9 cellular contexts compared by ENCODE assay signal in genomic region chr7:138478499-138478908, GRCh38. TPM values are rescaled to one million over a fixed set of nuclear protein-coding genes. Genes with fewer than 3 reads are reported as not detected.
DNase-seq lines count a peak whose midpoint lies in the region; ATAC-seq lines count a peak whose summit lies in the region.
"Had no signal": no experiment of that assay in that cellular context is flagged by ENCODE, and none has a peak within 500 bp of the region (broad histone marks: within the 10 kb centered on the region; RNA-seq: fewer than 3 reads in every experiment).

No MANE protein-coding gene starts in this region.

- no peak overlapping the region for H3K4me3 Mint-ChIP-seq in activated CD4-positive, alpha-beta T cell treated with anti-CD3 and anti-CD28 coated beads for 36 hours
- no peak overlapping the region for H3K4me3 Mint-ChIP-seq in activated CD4-positive, alpha-beta T cell treated with anti-CD3 and anti-CD28 coated beads, Interleukin-2, amount 10 ng/mL, durations not matched to agents 24 days and 14 days

- no peaks in the 10 kb centered on the region for H3K27me3 Mint-ChIP-seq in activated CD4-positive, alpha-beta T cell treated with anti-CD3 and anti-CD28 coated beads for 36 hours
- H3K27me3 Mint-ChIP-seq in activated CD4-positive, alpha-beta T cell treated with anti-CD3 and anti-CD28 coated beads, Interleukin-2, amount 10 ng/mL, durations not matched to agents 24 days and 14 days, result no peaks in the 10 kb centered on the region

- ATAC-seq in activated CD4-positive, alpha-beta T cell treated with anti-CD3 and anti-CD28 coated beads for 36 hours, result peak; percentile 89
- ATAC-seq in HG02938 (IDR thresholded peaks at IDR 0.05; ENCODE audit: unreplicated experiment), result peak; percentile 80
- ATAC-seq in stimulated activated naive CD8-positive, alpha-beta T cell treated with anti-CD3 and anti-CD28 coated beads, Interleukin-15, Interleukin-2, amounts not matched to agents 100 U/mL and 50 U/mL, for 24 hours, result peak; percentile 71

- intact Hi-C loops in activated CD4-positive, alpha-beta T cell treated with anti-CD3 and anti-CD28 coated beads for 36 hours (cut with DNase I, micrococcal nuclease), result no loop called here
- intact Hi-C loops in activated CD4-positive, alpha-beta T cell treated with anti-CD3 and anti-CD28 coated beads, Interleukin-2, amount 10 ng/mL, durations not matched to agents 24 days and 14 days (cut with micrococcal nuclease), result loop anchor here (2.0 kb wide), 1 partner anchor 18 kb away; the partner anchor contains the start of gene TRIM24

- H3K4me1 Mint-ChIP-seq in activated CD4-positive, alpha-beta T cell treated with anti-CD3 and anti-CD28 coated beads for 36 hours, result peaks cover 60% of the 10 kb centered on the region
- peaks cover 30% of the 10 kb centered on the region for H3K4me1 Mint-ChIP-seq in activated CD4-positive, alpha-beta T cell treated with anti-CD3 and anti-CD28 coated beads, Interleukin-2, amount 10 ng/mL, durations not matched to agents 24 days and 14 days

- H3K36me3 Mint-ChIP-seq in activated CD4-positive, alpha-beta T cell treated with anti-CD3 and anti-CD28 coated beads for 36 hours (ENCODE audit: low read depth), result peaks cover 5% of the 10 kb centered on the region
- H3K36me3 Mint-ChIP-seq in activated CD4-positive, alpha-beta T cell treated with anti-CD3 and anti-CD28 coated beads, Interleukin-2, amount 10 ng/mL, durations not matched to agents 24 days and 14 days (ENCODE audit: low read depth), result no peaks in the 10 kb centered on the region

- CTCF ChIA-PET in activated CD4-positive, alpha-beta T cell treated with anti-CD3 and anti-CD28 coated beads for 36 hours (lab: Charles Lee), result interaction anchor here (0.6 to 0.8 kb wide), 3 partner anchors 9 to 577 kb away, joined by 3 read pairs; no protein-coding TSS in a partner anchor

- DNase-seq in activated CD4-positive, alpha-beta T cell treated with anti-CD3 and anti-CD28 coated beads for 36 hours, result no peak
- DNase-seq in activated CD4-positive, alpha-beta T cell treated with anti-CD3 and anti-CD28 coated beads, Interleukin-2, amount 50 U/mL, for 1 hour, result no peak
- peak; percentile 19 for DNase-seq in NCI-H69 (lab: John Stamatoyannopoulos, UW)
- DNase-seq in stimulated activated naive CD8-positive, alpha-beta T cell treated with anti-CD3 and anti-CD28 coated beads, Interleukin-15, Interleukin-2, amounts not matched to agents 100 U/mL and 50 U/mL, for 24 hours, result no peak
- DNase-seq in activated CD8-positive, alpha-beta memory T cell treated with anti-CD3 and anti-CD28 coated beads for 24 hours, result no peak
- no peak for DNase-seq in activated CD4-positive, alpha-beta T cell treated with anti-CD3 and anti-CD28 coated beads, Interleukin-2, amount 50 U/mL, for 48 hours
- DNase-seq in activated CD4-positive, alpha-beta T cell treated with anti-CD3 and anti-CD28 coated beads, Interleukin-2, amount 10 ng/mL, durations not matched to agents 24 days and 14 days, result no peak
- DNase-seq: glutamatergic neuron had no signal

- H3K9me3 Mint-ChIP-seq in activated CD4-positive, alpha-beta T cell treated with anti-CD3 and anti-CD28 coated beads for 36 hours (ENCODE audit: low read depth), result no peaks in the 10 kb centered on the region
- H3K9me3 Mint-ChIP-seq in activated CD4-positive, alpha-beta T cell treated with anti-CD3 and anti-CD28 coated beads, Interleukin-2, amount 10 ng/mL, durations not matched to agents 24 days and 14 days, result no peaks in the 10 kb centered on the region

- POLR2A ChIA-PET in activated CD4-positive, alpha-beta T cell treated with anti-CD3 and anti-CD28 coated beads for 36 hours (lab: Charles Lee), result no interaction called here

- H3K27ac Mint-ChIP-seq in activated CD4-positive, alpha-beta T cell treated with anti-CD3 and anti-CD28 coated beads for 36 hours, result no peak overlapping the region
- H3K27ac Mint-ChIP-seq in activated CD4-positive, alpha-beta T cell treated with anti-CD3 and anti-CD28 coated beads, Interleukin-2, amount 10 ng/mL, durations not matched to agents 24 days and 14 days, result no peak overlapping the region

RNA-seq across cellular contexts. Expression of gene TRIM24, which starts 18.4 kb away (rescaled TPM):
- total RNA-seq in activated CD4-positive, alpha-beta T cell treated with anti-CD3 and anti-CD28 coated beads for 36 hours, result 10 to 100 TPM; 14.2 to 18.9 TPM
- 16.6 and 17.3 TPM in 2 replicates for total RNA-seq in activated CD4-positive, alpha-beta T cell treated with anti-CD3 and anti-CD28 coated beads, Interleukin-2, amount 10 ng/mL, durations not matched to agents 24 days and 14 days
